Comparison of ENCODE assay signal across 1 cellular context in the genomic region with DNA sequence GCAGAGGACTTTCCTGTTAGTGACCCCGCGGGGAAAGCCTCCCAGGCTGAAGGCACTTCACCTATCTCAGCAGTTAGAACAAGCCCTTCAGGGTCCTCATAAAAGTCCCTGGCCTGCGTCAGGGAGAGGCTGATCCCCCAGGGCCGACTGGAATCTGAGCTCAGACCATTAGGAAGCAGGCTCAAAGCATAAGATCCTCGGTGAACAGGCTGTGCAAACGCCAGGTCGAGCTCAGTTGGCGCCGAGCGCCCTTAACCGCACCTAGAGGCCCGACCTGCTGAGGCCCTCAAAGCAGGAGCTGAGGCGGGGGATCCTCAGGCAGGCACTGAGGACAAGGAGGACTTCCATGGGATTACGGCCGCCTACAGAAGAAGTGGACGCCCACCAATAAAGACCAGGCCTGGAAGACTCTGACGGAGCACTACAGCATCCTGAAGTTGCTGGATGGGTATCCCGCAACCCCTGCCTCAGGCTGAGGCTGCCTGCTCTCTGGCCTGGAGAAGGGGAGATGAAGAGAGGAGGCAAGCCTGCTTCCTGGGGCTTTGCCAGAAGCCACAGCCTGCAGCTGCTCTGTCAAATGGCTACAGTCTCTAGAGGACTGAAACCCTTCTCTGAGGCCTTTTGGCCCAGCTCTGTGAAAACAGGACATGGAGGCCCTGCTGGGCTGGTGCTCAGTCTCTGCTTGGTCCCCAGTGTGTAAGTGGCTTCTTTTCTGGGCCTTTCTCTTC.
TF ChIP-seq lines count a peak whose summit lies in the region.

No MANE protein-coding gene starts in this region.

TF ChIP-seq in GM12878, 131 proteins besides CTCF, POLR2A, EP300 and RAD21:
- TF ChIP-seq SIN3A (IDR thresholded peaks at IDR 0.05; ENCODE audit: low read depth, low read length) (no peak), CEBPB (IDR thresholded peaks at IDR 0.05; ENCODE audit: borderline replicate concordance in 1 of 2, low read depth in 2 of 2, low read length in 2 of 2) (no peak), ZNF592 (IDR thresholded peaks at IDR 0.05) (no peak), EED (IDR thresholded peaks at IDR 0.05; ENCODE audit: low read depth) (no peak), NFYA (IDR thresholded peaks at IDR 0.05; ENCODE audit: borderline replicate concordance, low read depth, low read length) (no peak), SUZ12 (IDR thresholded peaks at IDR 0.05; ENCODE audit: unreplicated experiment) (no peak), TBL1XR1 (IDR thresholded peaks at IDR 0.05; ENCODE audit: low read depth, low read length) (no peak), PBX3 (IDR thresholded peaks at IDR 0.05; ENCODE audit: insufficient replicate concordance, low read depth, low read length) (no peak), POLR2AphosphoS2 (IDR thresholded peaks at IDR 0.05; ENCODE audit: low read depth, low read length) (no peak), MXI1 (IDR thresholded peaks at IDR 0.05; ENCODE audit: low read depth, low read length) (no peak), CREM (IDR thresholded peaks at IDR 0.05; ENCODE audit: low read depth) (no peak), ZBTB40 (IDR thresholded peaks at IDR 0.05; ENCODE audit: borderline replicate concordance) (no peak), CUX1 (IDR thresholded peaks at IDR 0.05; ENCODE audit: insufficient replicate concordance, low read depth, low read length) (no peak), FOS (IDR thresholded peaks at IDR 0.05; ENCODE audit: borderline replicate concordance, extremely low read depth, insufficient read length) (no peak), RFX5 (IDR thresholded peaks at IDR 0.05; ENCODE audit: low read depth, low read length) (no peak), NFIC (IDR thresholded peaks at IDR 0.05; ENCODE audit: low read depth, low read length) (no peak), IRF3 (IDR thresholded peaks at IDR 0.05) (no peak), EZH2 (IDR thresholded peaks at IDR 0.05; ENCODE audit: borderline replicate concordance, control insufficient read depth, low read depth, low read length) (no peak)
- TF ChIP-seq, protein P1, sequence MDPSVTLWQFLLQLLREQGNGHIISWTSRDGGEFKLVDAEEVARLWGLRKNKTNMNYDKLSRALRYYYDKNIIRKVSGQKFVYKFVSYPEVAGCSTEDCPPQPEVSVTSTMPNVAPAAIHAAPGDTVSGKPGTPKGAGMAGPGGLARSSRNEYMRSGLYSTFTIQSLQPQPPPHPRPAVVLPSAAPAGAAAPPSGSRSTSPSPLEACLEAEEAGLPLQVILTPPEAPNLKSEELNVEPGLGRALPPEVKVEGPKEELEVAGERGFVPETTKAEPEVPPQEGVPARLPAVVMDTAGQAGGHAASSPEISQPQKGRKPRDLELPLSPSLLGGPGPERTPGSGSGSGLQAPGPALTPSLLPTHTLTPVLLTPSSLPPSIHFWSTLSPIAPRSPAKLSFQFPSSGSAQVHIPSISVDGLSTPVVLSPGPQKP (IDR thresholded peaks at IDR 0.05; ENCODE audit: low read depth, low read length): no peak
- TF ChIP-seq, protein P2, sequence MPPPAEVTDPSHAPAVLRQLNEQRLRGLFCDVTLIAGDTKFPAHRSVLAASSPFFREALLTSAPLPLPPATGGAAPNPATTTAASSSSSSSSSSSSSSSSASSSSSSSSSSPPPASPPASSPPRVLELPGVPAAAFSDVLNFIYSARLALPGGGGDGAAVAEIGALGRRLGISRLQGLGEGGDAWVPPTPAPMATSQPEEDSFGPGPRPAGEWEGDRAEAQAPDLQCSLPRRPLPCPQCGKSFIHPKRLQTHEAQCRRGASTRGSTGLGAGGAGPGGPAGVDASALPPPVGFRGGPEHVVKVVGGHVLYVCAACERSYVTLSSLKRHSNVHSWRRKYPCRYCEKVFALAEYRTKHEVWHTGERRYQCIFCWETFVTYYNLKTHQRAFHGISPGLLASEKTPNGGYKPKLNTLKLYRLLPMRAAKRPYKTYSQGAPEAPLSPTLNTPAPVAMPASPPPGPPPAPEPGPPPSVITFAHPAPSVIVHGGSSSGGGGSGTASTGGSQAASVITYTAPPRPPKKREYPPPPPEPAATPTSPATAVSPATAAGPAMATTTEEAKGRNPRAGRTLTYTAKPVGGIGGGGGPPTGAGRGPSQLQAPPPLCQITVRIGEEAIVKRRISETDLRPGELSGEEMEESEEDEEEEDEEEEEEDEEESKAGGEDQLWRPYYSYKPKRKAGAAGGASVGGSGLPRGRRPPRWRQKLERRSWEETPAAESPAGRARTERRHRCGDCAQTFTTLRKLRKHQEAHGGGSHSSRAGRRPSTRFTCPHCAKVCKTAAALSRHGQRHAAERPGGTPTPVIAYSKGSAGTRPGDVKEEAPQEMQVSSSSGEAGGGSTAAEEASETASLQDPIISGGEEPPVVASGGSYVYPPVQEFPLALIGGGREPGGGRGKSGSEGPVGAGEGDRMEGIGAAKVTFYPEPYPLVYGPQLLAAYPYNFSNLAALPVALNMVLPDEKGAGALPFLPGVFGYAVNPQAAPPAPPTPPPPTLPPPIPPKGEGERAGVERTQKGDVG (CRISPR knock-in tag; IDR thresholded peaks at IDR 0.05): no peak
TF ChIP-seq in GM12878: peak in this region for 0.
